ENCODE assay signal across 8 cellular contexts in the genomic region with DNA sequence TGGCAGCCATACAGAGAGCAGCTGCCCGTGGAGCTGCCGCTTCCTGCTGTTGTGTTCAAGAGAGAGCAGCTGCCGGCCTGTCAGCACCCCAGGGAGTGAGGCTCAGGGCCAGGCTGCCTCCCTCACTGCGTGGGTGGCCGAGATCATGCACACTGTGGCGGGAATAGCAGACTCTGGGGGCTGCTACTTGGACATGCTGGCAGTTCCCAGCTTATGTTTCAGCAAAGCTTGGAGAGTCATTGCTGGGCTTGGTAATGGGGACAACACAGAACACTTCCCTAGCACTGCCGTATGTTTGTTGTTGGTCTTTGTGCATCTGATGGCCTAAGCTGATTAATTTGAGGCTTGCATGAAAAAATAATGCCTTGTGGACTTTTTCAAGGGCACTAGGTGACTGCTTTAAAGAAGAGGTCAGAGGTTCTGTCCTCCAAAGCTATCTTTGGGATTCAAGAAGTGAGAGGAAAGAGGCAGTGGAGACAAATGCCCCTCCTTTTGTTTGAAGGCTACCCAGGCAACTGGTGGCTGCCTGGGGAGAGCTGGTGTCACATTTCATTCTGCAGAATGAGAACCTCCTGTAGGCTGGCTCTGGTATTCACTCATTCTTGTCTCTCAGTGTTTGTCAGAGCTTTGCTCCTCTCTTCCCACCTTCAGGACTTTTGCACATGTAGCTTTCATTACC. TPM values are rescaled to one million over a fixed set of nuclear protein-coding genes. Genes with fewer than 3 reads are reported as not detected.
DNase-seq lines count a peak whose midpoint lies in the region; ATAC-seq and TF ChIP-seq lines count a peak whose summit lies in the region.

No MANE protein-coding gene starts in this region.

- H3K27ac ChIP-seq in naive thymus-derived CD4-positive, alpha-beta T cell (ENCODE audit: low read depth, low read length): no peak overlapping the region

- H3K4me3 Mint-ChIP-seq in mesothelial cell of epicardium: no peak overlapping the region
- H3K4me3 Mint-ChIP-seq in naive thymus-derived CD4-positive, alpha-beta T cell: no peak overlapping the region
- H3K4me3 Mint-ChIP-seq in activated CD8-positive, alpha-beta memory T cell treated with anti-CD3 and anti-CD28 coated beads, Interleukin-2, amount 10 ng/mL, durations not matched to agents 7 days and 5 days: no peak overlapping the region

- TF ChIP-seq CTCF in mesothelial cell of epicardium (IDR thresholded peaks at IDR 0.05; ENCODE audit: unreplicated experiment): no peak

- H3K4me1 Mint-ChIP-seq in mesothelial cell of epicardium: peaks cover 22% of the 10 kb centered on the region
- no peaks in the 10 kb centered on the region for H3K4me1 Mint-ChIP-seq in naive thymus-derived CD4-positive, alpha-beta T cell
- no peaks in the 10 kb centered on the region for H3K4me1 Mint-ChIP-seq in activated CD8-positive, alpha-beta memory T cell treated with anti-CD3 and anti-CD28 coated beads, Interleukin-2, amount 10 ng/mL, durations not matched to agents 7 days and 5 days

- H3K4me1 ChIP-seq in naive thymus-derived CD4-positive, alpha-beta T cell (ENCODE audit: control insufficient read depth in 2 of 2, insufficient read depth in 2 of 2, low read length in 2 of 2): no peaks in the 10 kb centered on the region

- H3K27ac Mint-ChIP-seq in mesothelial cell of epicardium: peak overlapping the region; percentile 63
- H3K27ac Mint-ChIP-seq in naive thymus-derived CD4-positive, alpha-beta T cell: no peak overlapping the region
- no peak overlapping the region for H3K27ac Mint-ChIP-seq in activated CD8-positive, alpha-beta memory T cell treated with anti-CD3 and anti-CD28 coated beads, Interleukin-2, amount 10 ng/mL, durations not matched to agents 7 days and 5 days

- no peaks in the 10 kb centered on the region for H3K9me3 ChIP-seq in naive thymus-derived CD4-positive, alpha-beta T cell (ENCODE audit: control insufficient read depth in 2 of 3, low read length in 3 of 3)

- DNase-seq in H4 (ENCODE audit: low spot score): peak; percentile 14
- peak; percentile 59 for DNase-seq in NCI-H446 treated with DMSO at 0.1 percent for 48 hours (lab: John Stamatoyannopoulos, UW)
- DNase-seq in dedifferentiated amniotic fluid mesenchymal stem cell (ENCODE audit: extremely low spot score): peak; percentile 40
- DNase-seq in mesothelial cell of epicardium (ENCODE audit: low spot score in 2 of 2, unreplicated experiment in 2 of 2): peak in 1 of 2 experiments; percentile 45
- no peak for DNase-seq in stimulated activated CD4-positive, alpha-beta T cell treated with anti-CD3 and anti-CD28 coated beads, Interleukin-2, amount 100 ng/mL, for 24 hours
- DNase-seq in naive thymus-derived CD4-positive, alpha-beta T cell: no peak
- no peak for DNase-seq in activated CD8-positive, alpha-beta memory T cell treated with anti-CD3 and anti-CD28 coated beads, Interleukin-2, amount 10 ng/mL, durations not matched to agents 7 days and 5 days

- CTCF ChIA-PET in naive thymus-derived CD4-positive, alpha-beta T cell (lab: Charles Lee): no interaction called here
- CTCF ChIA-PET in activated CD8-positive, alpha-beta memory T cell treated with anti-CD3 and anti-CD28 coated beads, Interleukin-2, amount 10 ng/mL, durations not matched to agents 7 days and 5 days (lab: Charles Lee): no interaction called here

- no peak for ATAC-seq in GM18519 (IDR thresholded peaks at IDR 0.05; ENCODE audit: low FRiP score, unreplicated experiment)
- no peak for ATAC-seq in naive thymus-derived CD4-positive, alpha-beta T cell
- ATAC-seq in activated CD8-positive, alpha-beta memory T cell treated with anti-CD3 and anti-CD28 coated beads, Interleukin-2, amount 10 ng/mL, durations not matched to agents 7 days and 5 days: no peak

- POLR2A ChIA-PET in naive thymus-derived CD4-positive, alpha-beta T cell (lab: Charles Lee): no interaction called here

- peaks cover 14% of the 10 kb centered on the region for H3K27me3 Mint-ChIP-seq in mesothelial cell of epicardium (ENCODE audit: low read depth)
- peaks cover 0 to 15% (median 5%) of the 10 kb centered on the region in 5 donors for H3K27me3 Mint-ChIP-seq in naive thymus-derived CD4-positive, alpha-beta T cell
- H3K27me3 Mint-ChIP-seq in activated CD8-positive, alpha-beta memory T cell treated with anti-CD3 and anti-CD28 coated beads, Interleukin-2, amount 10 ng/mL, durations not matched to agents 7 days and 5 days: no peaks in the 10 kb centered on the region

- H3K9me3 Mint-ChIP-seq in mesothelial cell of epicardium: no peaks in the 10 kb centered on the region
- H3K9me3 Mint-ChIP-seq in naive thymus-derived CD4-positive, alpha-beta T cell: peaks cover 0 to 8% (median 0%) of the 10 kb centered on the region in 11 donors
- H3K9me3 Mint-ChIP-seq in activated CD8-positive, alpha-beta memory T cell treated with anti-CD3 and anti-CD28 coated beads, Interleukin-2, amount 10 ng/mL, durations not matched to agents 7 days and 5 days (ENCODE audit: low read depth): no peaks in the 10 kb centered on the region

- no peak overlapping the region for H3K4me3 ChIP-seq in naive thymus-derived CD4-positive, alpha-beta T cell (ENCODE audit: low read length)

- no peaks in the 10 kb centered on the region for H3K36me3 ChIP-seq in naive thymus-derived CD4-positive, alpha-beta T cell (ENCODE audit: control insufficient read depth in 2 of 3, insufficient read depth in 3 of 3, low read length in 3 of 3)

- H3K27me3 ChIP-seq in naive thymus-derived CD4-positive, alpha-beta T cell (ENCODE audit: control insufficient read depth in 2 of 2, insufficient read depth in 2 of 2, low read length in 2 of 2): no peaks in the 10 kb centered on the region

- intact Hi-C loops in naive thymus-derived CD4-positive, alpha-beta T cell (cut with micrococcal nuclease): no loop called here

- no peaks in the 10 kb centered on the region for H3K36me3 Mint-ChIP-seq in mesothelial cell of epicardium
- no peaks in the 10 kb centered on the region for H3K36me3 Mint-ChIP-seq in naive thymus-derived CD4-positive, alpha-beta T cell
- H3K36me3 Mint-ChIP-seq in activated CD8-positive, alpha-beta memory T cell treated with anti-CD3 and anti-CD28 coated beads, Interleukin-2, amount 10 ng/mL, durations not matched to agents 7 days and 5 days: no peaks in the 10 kb centered on the region

RNA-seq across cellular contexts. Expression of a gene that starts 18.8 kb away (rescaled TPM):
- total RNA-seq in H4 (2014; rRNA removed; shearing (Covaris generic)): not detected in 2 replicates
- total RNA-seq in mesothelial cell of epicardium: 2.0 to 2.7 TPM (median 2.1 TPM) in 3 replicates
- not detected for total RNA-seq in naive thymus-derived CD4-positive, alpha-beta T cell
- not detected for polyA plus RNA-seq in naive thymus-derived CD4-positive, alpha-beta T cell
- total RNA-seq in activated CD8-positive, alpha-beta memory T cell treated with anti-CD3 and anti-CD28 coated beads, Interleukin-2, amount 10 ng/mL, durations not matched to agents 7 days and 5 days: not detected

Comparison
In these comparisons a context has a peak if more than half of its experiments do, and no peak if none do; other contexts are left out.
1. DNase-seq: peak in H4 (single experiment), NCI-H446 treated with DMSO at 0.1 percent for 48 hours (single experiment) and dedifferentiated amniotic fluid mesenchymal stem cell (single experiment); none in stimulated activated CD4-positive, alpha-beta T cell treated with anti-CD3 and anti-CD28 coated beads, Interleukin-2, amount 100 ng/mL, for 24 hours (0 of 2), naive thymus-derived CD4-positive, alpha-beta T cell (0 of 9) and activated CD8-positive, alpha-beta memory T cell treated with anti-CD3 and anti-CD28 coated beads, Interleukin-2, amount 10 ng/mL, durations not matched to agents 7 days and 5 days (single experiment).